In the genomic region with DNA sequence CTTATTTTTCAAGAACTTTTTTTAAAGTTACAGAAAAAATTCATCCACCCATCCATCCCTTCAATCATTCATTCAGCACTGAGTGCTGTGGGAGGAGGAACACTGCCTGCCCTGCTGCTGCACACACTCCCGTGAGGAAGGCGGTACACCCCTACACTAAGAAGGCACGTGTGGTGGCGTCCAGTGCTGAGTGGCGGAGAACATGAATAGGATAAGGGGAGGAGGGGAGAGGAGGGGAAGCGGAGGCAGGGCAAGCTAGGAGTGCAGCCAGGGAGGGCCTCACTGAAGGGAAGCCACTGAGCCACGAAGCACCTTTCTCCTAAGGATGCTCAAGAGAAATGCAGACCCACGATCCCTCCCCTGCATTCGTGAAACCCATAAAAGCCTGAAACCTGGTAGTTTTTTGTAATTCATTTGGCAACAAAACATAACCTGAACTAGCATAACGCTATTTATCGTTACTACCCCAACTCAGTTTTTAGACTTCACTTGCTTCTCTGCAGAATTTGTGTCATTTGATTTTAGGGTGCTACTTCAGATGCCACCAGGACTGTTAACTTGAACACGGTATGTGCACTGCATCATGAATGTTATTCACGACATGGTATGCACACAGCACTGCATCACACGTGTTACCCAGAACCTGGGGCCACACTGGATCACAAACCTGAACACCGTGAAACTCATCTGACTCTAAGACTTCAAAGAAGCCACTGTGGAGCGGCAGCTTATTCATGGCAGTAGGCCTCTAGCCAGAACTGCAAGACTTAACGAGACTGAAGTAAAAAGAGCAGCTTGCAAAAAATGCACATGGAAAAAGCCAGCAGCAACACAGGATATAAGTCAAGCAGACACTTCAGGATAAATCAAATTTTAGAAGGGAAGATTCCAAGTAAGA, we compare ENCODE assay signal across 1 cellular context.
TF ChIP-seq lines count a peak whose summit lies in the region.

No MANE protein-coding gene starts in this region.

TF ChIP-seq in HEK293T, 16 proteins besides CTCF, POLR2A, EP300 and RAD21 (continued from another document):
- TF ChIP-seq PKNOX1 (IDR thresholded peaks at IDR 0.05) (no peak), LEF1 (IDR thresholded peaks at IDR 0.05; ENCODE audit: borderline replicate concordance) (no peak), CTBP1 (IDR thresholded peaks at IDR 0.05; ENCODE audit: borderline replicate concordance) (no peak), NFRKB (IDR thresholded peaks at IDR 0.05) (no peak), FOXA1 (IDR thresholded peaks at IDR 0.05) (no peak), HDGF (IDR thresholded peaks at IDR 0.05; ENCODE audit: borderline replicate concordance) (no peak), ELF4 (IDR thresholded peaks at IDR 0.05) (no peak), ZNF384 (IDR thresholded peaks at IDR 0.05) (no peak)
